Comparison of ENCODE assay signal across 8 cellular contexts in the genomic region with DNA sequence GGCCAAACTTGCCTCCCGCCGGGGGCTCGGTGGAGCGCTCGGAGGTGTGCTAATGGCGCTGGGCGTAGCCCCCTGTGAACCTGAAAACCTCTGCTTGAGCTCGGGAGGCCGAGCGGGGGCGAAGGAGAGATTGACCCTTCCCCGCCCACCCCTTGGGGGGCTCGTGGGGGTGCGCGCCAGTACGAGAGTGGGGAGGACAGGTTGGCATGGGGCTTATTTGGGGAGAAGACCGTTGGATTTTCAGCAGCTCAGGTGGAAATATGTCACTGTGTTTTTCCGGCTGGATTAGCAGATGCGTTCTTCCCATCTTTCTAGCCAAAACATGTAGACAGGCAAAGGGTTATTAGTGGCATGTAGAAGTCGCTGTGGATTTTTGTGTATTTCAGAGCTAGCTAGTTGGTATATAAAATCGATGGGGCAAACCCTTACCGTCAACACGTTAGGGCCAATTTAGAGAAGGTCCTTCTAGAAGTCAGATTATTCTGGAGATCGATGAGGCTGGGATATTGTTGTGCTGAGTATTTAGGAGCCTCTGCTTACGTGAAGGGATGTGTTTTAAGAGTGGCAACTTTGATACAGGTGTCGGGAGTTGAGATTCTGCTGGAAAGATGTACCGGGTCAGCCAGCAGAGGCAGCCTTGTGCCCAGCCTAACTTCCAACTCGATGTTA. TPM values are rescaled to one million over a fixed set of nuclear protein-coding genes. Genes with fewer than 3 reads are reported as not detected.
DNase-seq lines count a peak whose midpoint lies in the region; ATAC-seq and TF ChIP-seq lines count a peak whose summit lies in the region.

No MANE protein-coding gene starts in this region.

- no peak for TF ChIP-seq POLR2A in vagina (IDR thresholded peaks at IDR 0.05)

- H3K9me3 ChIP-seq in naive thymus-derived CD4-positive, alpha-beta T cell (ENCODE audit: control insufficient read depth in 2 of 3, low read length in 3 of 3): no peaks in the 10 kb centered on the region
- no peaks in the 10 kb centered on the region for H3K9me3 ChIP-seq in vagina

- peak overlapping the region; percentile 92 for H3K27ac Mint-ChIP-seq in activated T-cell treated with anti-CD3 and anti-CD28 coated beads, Interleukin-2, amount 50 U/mL, for 24 hours
- peak overlapping the region; percentile 79 to 100 (median 91) for H3K27ac Mint-ChIP-seq in naive thymus-derived CD4-positive, alpha-beta T cell

- intact Hi-C loops in naive thymus-derived CD4-positive, alpha-beta T cell (cut with micrococcal nuclease): loop anchor here (1.0 to 2.0 kb wide), 9 partner anchors 12 to 1726 kb away; partner anchors contain the start of genes CENPW (in 2 of the 2) and HINT3 (in 1 of the 2)
- intact Hi-C loops in vagina (cut with DNase I): no loop called here

- H3K27me3 ChIP-seq in naive thymus-derived CD4-positive, alpha-beta T cell (ENCODE audit: control insufficient read depth in 2 of 2, insufficient read depth in 2 of 2, low read length in 2 of 2): no peaks in the 10 kb centered on the region
- no peaks in the 10 kb centered on the region for H3K27me3 ChIP-seq in vagina

- H3K36me3 Mint-ChIP-seq in activated T-cell treated with anti-CD3 and anti-CD28 coated beads, Interleukin-2, amount 50 U/mL, for 24 hours (ENCODE audit: low read depth): peaks cover 35% of the 10 kb centered on the region
- H3K36me3 Mint-ChIP-seq in naive thymus-derived CD4-positive, alpha-beta T cell: peaks cover 4 to 15% (median 5%) of the 10 kb centered on the region in 5 donors

- no peaks in the 10 kb centered on the region for H3K9me3 Mint-ChIP-seq in activated T-cell treated with anti-CD3 and anti-CD28 coated beads, Interleukin-2, amount 50 U/mL, for 24 hours
- no peaks in the 10 kb centered on the region for H3K9me3 Mint-ChIP-seq in naive thymus-derived CD4-positive, alpha-beta T cell

- H3K36me3 ChIP-seq in naive thymus-derived CD4-positive, alpha-beta T cell (ENCODE audit: control insufficient read depth in 2 of 3, insufficient read depth in 3 of 3, low read length in 3 of 3): no peaks in the 10 kb centered on the region
- no peaks in the 10 kb centered on the region for H3K36me3 ChIP-seq in vagina

- peaks cover 68% of the 10 kb centered on the region for H3K4me1 Mint-ChIP-seq in activated T-cell treated with anti-CD3 and anti-CD28 coated beads, Interleukin-2, amount 50 U/mL, for 24 hours (ENCODE audit: low read depth)
- H3K4me1 Mint-ChIP-seq in naive thymus-derived CD4-positive, alpha-beta T cell: peaks cover 30 to 62% (median 51%) of the 10 kb centered on the region in 7 donors

- H3K27me3 Mint-ChIP-seq in activated T-cell treated with anti-CD3 and anti-CD28 coated beads, Interleukin-2, amount 50 U/mL, for 24 hours: no peaks in the 10 kb centered on the region
- H3K27me3 Mint-ChIP-seq in naive thymus-derived CD4-positive, alpha-beta T cell: no peaks in the 10 kb centered on the region

- peak overlapping the region; percentile 85 for H3K4me3 Mint-ChIP-seq in activated T-cell treated with anti-CD3 and anti-CD28 coated beads, Interleukin-2, amount 50 U/mL, for 24 hours
- peak overlapping the region; percentile 77 to 98 (median 92) for H3K4me3 Mint-ChIP-seq in naive thymus-derived CD4-positive, alpha-beta T cell

- peaks cover 28 to 37% of the 10 kb centered on the region in 2 donors for H3K4me1 ChIP-seq in naive thymus-derived CD4-positive, alpha-beta T cell (ENCODE audit: control insufficient read depth in 2 of 2, insufficient read depth in 2 of 2, low read length in 2 of 2)
- H3K4me1 ChIP-seq in vagina: peaks cover 58% of the 10 kb centered on the region

- CTCF ChIA-PET in naive thymus-derived CD4-positive, alpha-beta T cell (lab: Charles Lee): interaction anchor here (0.5 to 3.9 kb wide), 22 partner anchors 11 to 479 kb away, joined by 3 to 60 read pairs (median 4); partner anchors contain the start of gene HINT3

- peak in 1 of 3 experiments; percentile 32 for TF ChIP-seq CTCF in vagina (IDR thresholded peaks at IDR 0.05)

- peak overlapping the region; percentile 80 for H3K4me3 ChIP-seq in naive thymus-derived CD4-positive, alpha-beta T cell (ENCODE audit: low read length)
- H3K4me3 ChIP-seq in vagina: peak overlapping the region; percentile 88 to 94

- ATAC-seq in GM19324 (IDR thresholded peaks at IDR 0.05; ENCODE audit: low FRiP score, unreplicated experiment): peak; percentile 33
- peak; percentile 24 for ATAC-seq in HG03432 (IDR thresholded peaks at IDR 0.05; ENCODE audit: unreplicated experiment)
- ATAC-seq in naive thymus-derived CD4-positive, alpha-beta T cell: peak; percentile 55

- DNase-seq in COLO829 (ENCODE audit: low spot score): peak; percentile 58
- peak; percentile 12 for DNase-seq in NCI-H82 treated with DMSO at 0.1 percent for 48 hours (lab: John Stamatoyannopoulos, UW; ENCODE audit: unreplicated experiment)
- peak; percentile 51 for DNase-seq in activated T-cell treated with anti-CD3 and anti-CD28 coated beads, Interleukin-2, amount 50 U/mL, for 24 hours
- peak; percentile 34 for DNase-seq in fibroblast of gingiva (ENCODE audit: low read depth)
- peak in 8 of 9 donors; percentile 34 to 69 (median 60) for DNase-seq in naive thymus-derived CD4-positive, alpha-beta T cell
- DNase-seq in vagina (ENCODE audit: extremely low spot score in 2 of 2): no peak

- POLR2A ChIA-PET in naive thymus-derived CD4-positive, alpha-beta T cell (lab: Charles Lee): interaction anchor here (0.5 to 5.5 kb wide), 40 partner anchors 8 to 723 kb away, joined by 3 to 356 read pairs (median 5); partner anchors contain the start of genes HDDC2, HEY2, HINT3 and TRMT11

- H3K27ac ChIP-seq in naive thymus-derived CD4-positive, alpha-beta T cell (ENCODE audit: low read depth, low read length): peak overlapping the region; percentile 96
- peak overlapping the region; percentile 97 for H3K27ac ChIP-seq in vagina

RNA-seq across cellular contexts. Expression of gene NCOA7, which starts 0.5 kb away (rescaled TPM):
- total RNA-seq in naive thymus-derived CD4-positive, alpha-beta T cell: 10 to 100 TPM; 30.6 to 55.6 (median 38.0) TPM
- polyA plus RNA-seq in naive thymus-derived CD4-positive, alpha-beta T cell: 10 to 100 TPM; 12.8 to 23.4 TPM
- total RNA-seq in vagina: 48.6 TPM

RNA-seq across cellular contexts. Expression of gene HEY2, which starts 41.9 kb away (rescaled TPM):
- under 1 TPM in 3 of 5 experiments, not detected in 2; 0.34 to 0.46 (median 0.46) TPM for total RNA-seq in naive thymus-derived CD4-positive, alpha-beta T cell
- polyA plus RNA-seq in naive thymus-derived CD4-positive, alpha-beta T cell: under 1 TPM; 0.14 to 0.44 TPM
- total RNA-seq in vagina: 0.98 TPM

Comparison
In these comparisons a context has a peak if more than half of its experiments do, and no peak if none do; other contexts are left out.
1. DNase-seq: peak in COLO829 (single experiment), NCI-H82 treated with DMSO at 0.1 percent for 48 hours (single experiment), activated T-cell treated with anti-CD3 and anti-CD28 coated beads, Interleukin-2, amount 50 U/mL, for 24 hours (single experiment), fibroblast of gingiva (single experiment) and naive thymus-derived CD4-positive, alpha-beta T cell (8 of 9); none in vagina (0 of 2).
2. Peak in every context shown above with its lines, with median percentiles within 50 percentile points of each other: ATAC-seq.